1 cellular context compared by ENCODE assay signal in the genomic region with DNA sequence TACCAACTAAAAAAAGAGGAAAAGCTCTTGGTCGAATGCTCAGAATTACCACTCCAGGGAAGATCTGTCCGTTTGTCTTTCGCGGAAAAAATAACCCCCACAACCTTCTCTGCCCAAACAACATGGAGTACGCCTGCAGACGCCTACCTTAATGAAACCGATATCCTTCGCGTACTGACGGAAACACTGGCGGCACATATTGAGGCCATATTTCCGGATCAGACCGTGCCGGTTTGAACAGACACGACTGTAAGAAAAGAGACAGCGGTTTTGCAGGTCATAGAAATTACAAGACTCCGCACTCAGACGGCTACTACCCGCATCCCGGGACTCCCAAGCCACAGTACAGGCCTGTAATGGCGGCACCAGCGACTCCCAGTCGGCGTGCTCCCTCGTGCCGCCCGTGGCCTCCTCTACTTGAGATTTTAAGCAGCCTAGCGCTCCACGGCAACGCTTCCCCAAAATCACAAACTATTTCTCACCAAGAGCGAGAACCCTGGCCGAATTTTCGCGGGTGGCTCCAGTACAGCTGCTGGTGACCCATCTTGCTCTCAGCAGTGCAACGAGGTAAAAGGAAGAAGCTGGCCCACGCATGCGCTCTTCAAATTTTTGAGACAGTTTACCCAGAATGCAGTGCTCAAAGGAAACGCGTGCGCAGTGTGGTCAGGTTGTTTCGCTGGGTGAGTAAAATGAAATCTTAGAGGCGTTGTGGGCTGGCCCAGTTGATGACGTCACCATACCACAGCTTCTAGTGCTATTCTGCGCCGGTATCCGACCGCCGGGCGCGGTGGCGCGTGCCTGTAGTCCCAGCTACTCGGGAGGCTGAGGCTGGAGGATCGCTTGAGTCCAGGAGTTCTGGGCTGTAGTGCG.
TF ChIP-seq lines count a peak whose summit lies in the region.

Gene RPS29 (minus strand): TSS at position 578 of the 870 bp plus-strand sequence. CDS start 34 bp downstream, at position 544.

TF ChIP-seq in GM12878, 131 proteins besides CTCF, POLR2A, EP300 and RAD21 (continued from another document and continues in another):
- TF ChIP-seq ZBTB33 (IDR thresholded peaks at IDR 0.05) (no peak), NFXL1 (IDR thresholded peaks at IDR 0.05; ENCODE audit: borderline replicate concordance) (no peak), NFIC (IDR thresholded peaks at IDR 0.05; ENCODE audit: low read depth, low read length) (no peak), BHLHE40 (IDR thresholded peaks at IDR 0.05; ENCODE audit: borderline replicate concordance in 1 of 2, low read depth in 2 of 2, low read length in 1 of 2) (peak; percentile 84 to 95), FOXK2 (IDR thresholded peaks at IDR 0.05) (peak; percentile 68), JUNB (IDR thresholded peaks at IDR 0.05) (peak; percentile 25; the same call in 1 of the 2 replicates), NR2F1 (conservative IDR thresholded peaks at IDR 0.05) (peak; percentile 74; the same call in 1 of the 2 replicates), IRF5 (IDR thresholded peaks at IDR 0.05; ENCODE audit: borderline replicate concordance) (no peak), FOXM1 (IDR thresholded peaks at IDR 0.05; ENCODE audit: low read depth, low read length) (peak; percentile 11; the same call in 1 of the 2 replicates), NRF1 (conservative IDR thresholded peaks at IDR 0.05; ENCODE audit: low read depth, low read length) (peak; percentile 88), FOS (IDR thresholded peaks at IDR 0.05; ENCODE audit: borderline replicate concordance, extremely low read depth, insufficient read length) (no peak), CEBPB (IDR thresholded peaks at IDR 0.05; ENCODE audit: borderline replicate concordance in 1 of 2, low read depth in 2 of 2, low read length in 2 of 2) (no peak), TCF3 (IDR thresholded peaks at IDR 0.05; ENCODE audit: borderline replicate concordance, insufficient read depth, low read depth, low read length) (no peak), BCL3 (IDR thresholded peaks at IDR 0.05; ENCODE audit: borderline replicate concordance, insufficient read depth, low read depth, low read length, poor library complexity, severe bottlenecking) (no peak), HDGF (IDR thresholded peaks at IDR 0.05) (peak; percentile 74; the same call in 1 of the 2 replicates), MLLT1 (IDR thresholded peaks at IDR 0.05) (peak; percentile 65; the same call in 1 of the 2 replicates), CBFB (IDR thresholded peaks at IDR 0.05; ENCODE audit: low read depth) (peak; percentile 54), POLR2AphosphoS2 (IDR thresholded peaks at IDR 0.05; ENCODE audit: low read depth, low read length) (peak; percentile 77; the same call in 1 of the 2 replicates), BCL11A (IDR thresholded peaks at IDR 0.05; ENCODE audit: low read depth, low read length) (no peak), ASH2L (IDR thresholded peaks at IDR 0.05; ENCODE audit: borderline replicate concordance, low read depth) (no peak), RFX5 (IDR thresholded peaks at IDR 0.05; ENCODE audit: low read depth, low read length) (0 out of 2 replicates have a peak, but pooled peaks have one; percentile 29), CREM (IDR thresholded peaks at IDR 0.05; ENCODE audit: low read depth) (peak; percentile 96), E2F8 (IDR thresholded peaks at IDR 0.05; ENCODE audit: low read depth, partially characterized antibody) (no peak), ATF3 (IDR thresholded peaks at IDR 0.05; ENCODE audit: borderline replicate concordance, extremely low read depth, low read depth, low read length) (no peak), PAX8 (IDR thresholded peaks at IDR 0.05) (peak; percentile 36; the same call in 1 of the 2 replicates), BMI1 (IDR thresholded peaks at IDR 0.05; ENCODE audit: borderline replicate concordance) (no peak), STAT1 (conservative IDR thresholded peaks at IDR 0.05) (no peak), DPF2 (IDR thresholded peaks at IDR 0.05) (peak; percentile 87), RBBP5 (conservative IDR thresholded peaks at IDR 0.05) (no peak), EZH2 (IDR thresholded peaks at IDR 0.05; ENCODE audit: borderline replicate concordance, control insufficient read depth, low read depth, low read length) (no peak), HCFC1 (IDR thresholded peaks at IDR 0.05; ENCODE audit: low read length) (no peak; the same call in 1 of the 2 replicates), HDAC2 (IDR thresholded peaks at IDR 0.05) (no peak), CHD4 (IDR thresholded peaks at IDR 0.05) (no peak), MEF2A (IDR thresholded peaks at IDR 0.05; ENCODE audit: insufficient read depth, low read depth, low read length) (no peak), MXI1 (IDR thresholded peaks at IDR 0.05; ENCODE audit: low read depth, low read length) (peak; percentile 35), MTA3 (IDR thresholded peaks at IDR 0.05; ENCODE audit: borderline replicate concordance, low read length) (no peak; the same call in 1 of the 2 replicates)
- TF ChIP-seq, protein P1, sequence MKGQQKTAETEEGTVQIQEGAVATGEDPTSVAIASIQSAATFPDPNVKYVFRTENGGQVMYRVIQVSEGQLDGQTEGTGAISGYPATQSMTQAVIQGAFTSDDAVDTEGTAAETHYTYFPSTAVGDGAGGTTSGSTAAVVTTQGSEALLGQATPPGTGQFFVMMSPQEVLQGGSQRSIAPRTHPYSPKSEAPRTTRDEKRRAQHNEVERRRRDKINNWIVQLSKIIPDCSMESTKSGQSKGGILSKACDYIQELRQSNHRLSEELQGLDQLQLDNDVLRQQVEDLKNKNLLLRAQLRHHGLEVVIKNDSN (IDR thresholded peaks at IDR 0.05; ENCODE audit: borderline replicate concordance, extremely low read length, insufficient read depth, low read depth, low read length), result no peak
- TF ChIP-seq, protein P2, sequence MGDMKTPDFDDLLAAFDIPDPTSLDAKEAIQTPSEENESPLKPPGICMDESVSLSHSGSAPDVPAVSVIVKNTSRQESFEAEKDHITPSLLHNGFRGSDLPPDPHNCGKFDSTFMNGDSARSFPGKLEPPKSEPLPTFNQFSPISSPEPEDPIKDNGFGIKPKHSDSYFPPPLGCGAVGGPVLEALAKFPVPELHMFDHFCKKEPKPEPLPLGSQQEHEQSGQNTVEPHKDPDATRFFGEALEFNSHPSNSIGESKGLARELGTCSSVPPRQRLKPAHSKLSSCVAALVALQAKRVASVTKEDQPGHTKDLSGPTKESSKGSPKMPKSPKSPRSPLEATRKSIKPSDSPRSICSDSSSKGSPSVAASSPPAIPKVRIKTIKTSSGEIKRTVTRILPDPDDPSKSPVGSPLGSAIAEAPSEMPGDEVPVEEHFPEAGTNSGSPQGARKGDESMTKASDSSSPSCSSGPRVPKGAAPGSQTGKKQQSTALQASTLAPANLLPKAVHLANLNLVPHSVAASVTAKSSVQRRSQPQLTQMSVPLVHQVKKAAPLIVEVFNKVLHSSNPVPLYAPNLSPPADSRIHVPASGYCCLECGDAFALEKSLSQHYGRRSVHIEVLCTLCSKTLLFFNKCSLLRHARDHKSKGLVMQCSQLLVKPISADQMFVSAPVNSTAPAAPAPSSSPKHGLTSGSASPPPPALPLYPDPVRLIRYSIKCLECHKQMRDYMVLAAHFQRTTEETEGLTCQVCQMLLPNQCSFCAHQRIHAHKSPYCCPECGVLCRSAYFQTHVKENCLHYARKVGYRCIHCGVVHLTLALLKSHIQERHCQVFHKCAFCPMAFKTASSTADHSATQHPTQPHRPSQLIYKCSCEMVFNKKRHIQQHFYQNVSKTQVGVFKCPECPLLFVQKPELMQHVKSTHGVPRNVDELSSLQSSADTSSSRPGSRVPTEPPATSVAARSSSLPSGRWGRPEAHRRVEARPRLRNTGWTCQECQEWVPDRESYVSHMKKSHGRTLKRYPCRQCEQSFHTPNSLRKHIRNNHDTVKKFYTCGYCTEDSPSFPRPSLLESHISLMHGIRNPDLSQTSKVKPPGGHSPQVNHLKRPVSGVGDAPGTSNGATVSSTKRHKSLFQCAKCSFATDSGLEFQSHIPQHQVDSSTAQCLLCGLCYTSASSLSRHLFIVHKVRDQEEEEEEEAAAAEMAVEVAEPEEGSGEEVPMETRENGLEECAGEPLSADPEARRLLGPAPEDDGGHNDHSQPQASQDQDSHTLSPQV (IDR thresholded peaks at IDR 0.05), result no peak
- TF ChIP-seq, protein P3, sequence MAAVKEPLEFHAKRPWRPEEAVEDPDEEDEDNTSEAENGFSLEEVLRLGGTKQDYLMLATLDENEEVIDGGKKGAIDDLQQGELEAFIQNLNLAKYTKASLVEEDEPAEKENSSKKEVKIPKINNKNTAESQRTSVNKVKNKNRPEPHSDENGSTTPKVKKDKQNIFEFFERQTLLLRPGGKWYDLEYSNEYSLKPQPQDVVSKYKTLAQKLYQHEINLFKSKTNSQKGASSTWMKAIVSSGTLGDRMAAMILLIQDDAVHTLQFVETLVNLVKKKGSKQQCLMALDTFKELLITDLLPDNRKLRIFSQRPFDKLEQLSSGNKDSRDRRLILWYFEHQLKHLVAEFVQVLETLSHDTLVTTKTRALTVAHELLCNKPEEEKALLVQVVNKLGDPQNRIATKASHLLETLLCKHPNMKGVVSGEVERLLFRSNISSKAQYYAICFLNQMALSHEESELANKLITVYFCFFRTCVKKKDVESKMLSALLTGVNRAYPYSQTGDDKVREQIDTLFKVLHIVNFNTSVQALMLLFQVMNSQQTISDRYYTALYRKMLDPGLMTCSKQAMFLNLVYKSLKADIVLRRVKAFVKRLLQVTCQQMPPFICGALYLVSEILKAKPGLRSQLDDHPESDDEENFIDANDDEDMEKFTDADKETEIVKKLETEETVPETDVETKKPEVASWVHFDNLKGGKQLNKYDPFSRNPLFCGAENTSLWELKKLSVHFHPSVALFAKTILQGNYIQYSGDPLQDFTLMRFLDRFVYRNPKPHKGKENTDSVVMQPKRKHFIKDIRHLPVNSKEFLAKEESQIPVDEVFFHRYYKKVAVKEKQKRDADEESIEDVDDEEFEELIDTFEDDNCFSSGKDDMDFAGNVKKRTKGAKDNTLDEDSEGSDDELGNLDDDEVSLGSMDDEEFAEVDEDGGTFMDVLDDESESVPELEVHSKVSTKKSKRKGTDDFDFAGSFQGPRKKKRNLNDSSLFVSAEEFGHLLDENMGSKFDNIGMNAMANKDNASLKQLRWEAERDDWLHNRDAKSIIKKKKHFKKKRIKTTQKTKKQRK (IDR thresholded peaks at IDR 0.05; ENCODE audit: low read depth, low read length), result no peak
